ENCODE assay signal across 7 cellular contexts in genomic region chr16:30539986-30540526, GRCh38. TPM values are rescaled to one million over a fixed set of nuclear protein-coding genes. Genes with fewer than 3 reads are reported as not detected.
A peak's percentile ranks its signal among the peaks of the same experiment; 100 is the strongest.
DNase-seq lines count a peak whose midpoint lies in the region; ATAC-seq and TF ChIP-seq lines count a peak whose summit lies in the region.
"Not testable (repeated sequence)": the region's sequence is repeated elsewhere in the genome, so short reads cannot be mapped to it uniquely, and the experiment has no call there.

No MANE protein-coding gene starts in this region.

- H2BK15ac ChIP-seq in mesendoderm (replicated peaks; ENCODE audit: low read depth) = not testable (repeated sequence)

- H3K27ac Mint-ChIP-seq in activated T-cell treated with anti-CD3 and anti-CD28 coated beads, Interleukin-2, amount 50 U/mL, for 24 hours = peak overlapping the region; percentile 41

- not testable (repeated sequence) for H3K4me3 ChIP-seq in HEK293 (ENCODE audit: low read depth, low read length); cardiac muscle cell; right cardiac atrium (ENCODE audit: low read length); mesendoderm (ENCODE audit: low read length); transverse colon

- H3K23ac ChIP-seq in mesendoderm (ENCODE audit: low read length) = not testable (repeated sequence)

- H3K36me3 ChIP-seq in HEK293 (ENCODE audit: control insufficient read depth in 2 of 2, insufficient read depth in 1 of 2, low read length in 2 of 2); cardiac muscle cell; mesendoderm (ENCODE audit: control insufficient read depth, insufficient read depth, low read length); transverse colon: not testable (repeated sequence)

- CTCF ChIA-PET in HEK293 (lab: Yijun Ruan, JAX) = interaction anchor here (1.2 to 1.4 kb wide), 2 partner anchors 17 to 58 kb away, joined by 3 read pairs; no protein-coding TSS in a partner anchor

- intact Hi-C loops in right cardiac atrium (cut with DNase I) = loop anchor here in 2 of 4 donors (10.0 kb wide), 2 partner anchors 45 to 95 kb away; partner anchors contain the start of genes SEPHS2 (in 1 of the 2) and ZNF785 (in 1 of the 2)
- intact Hi-C loops in transverse colon (cut with DNase I; ENCODE audit: low total_unique reads) = not testable (repeated sequence)

- peak overlapping the region; percentile 35 for H2BK5ac ChIP-seq in mesendoderm (ENCODE audit: low read length)

- H3K9me3 Mint-ChIP-seq in activated T-cell treated with anti-CD3 and anti-CD28 coated beads, Interleukin-2, amount 50 U/mL, for 24 hours = not testable (repeated sequence)

- H3K36me3 Mint-ChIP-seq in activated T-cell treated with anti-CD3 and anti-CD28 coated beads, Interleukin-2, amount 50 U/mL, for 24 hours (ENCODE audit: low read depth) = peaks cover 48% of the 10 kb centered on the region

- WGBS in right cardiac atrium = 87% methylated on average over 13 of the region's 13 CpGs
- WGBS in mesendoderm (ENCODE audit: extremely low coverage, insufficient coverage, low lambda C conversion rate) = no CpG with 5 or more reads among the region's 13 CpGs
- WGBS in transverse colon (ENCODE audit: low coverage in 1 of 2), 2 donors = 45 to 87% methylated on average over 4 to 13 of the region's 13 CpGs

- H3K79me2 ChIP-seq in mesendoderm (ENCODE audit: control insufficient read depth, insufficient read depth, low read length) = not testable (repeated sequence)

- not testable (repeated sequence) for H3K27me3 ChIP-seq in cardiac muscle cell; right cardiac atrium (ENCODE audit: control insufficient read depth, insufficient read depth); mesendoderm (ENCODE audit: insufficient read depth, low read length, poor library complexity); transverse colon

- in situ Hi-C loops in transverse colon (cut with MboI; ENCODE audit: low pct_ligation_motif_present in 1 of 4, low pct_unique_long_range_greater_than_20kb in 1 of 4, low sequenced_read_pairs in 3 of 4) = not testable (repeated sequence)

- H3K4ac ChIP-seq in mesendoderm (ENCODE audit: low read depth, low read length) = not testable (repeated sequence)

- H4K5ac ChIP-seq in mesendoderm (ENCODE audit: low read length) = not testable (repeated sequence)

- not testable (repeated sequence) for H3K27me3 Mint-ChIP-seq in activated T-cell treated with anti-CD3 and anti-CD28 coated beads, Interleukin-2, amount 50 U/mL, for 24 hours

- not testable (repeated sequence) for H3K56ac ChIP-seq in mesendoderm (ENCODE audit: low read length)

- not testable (repeated sequence) for ATAC-seq in right cardiac atrium

- H2AK5ac ChIP-seq in mesendoderm (ENCODE audit: low read length) = peak overlapping the region; percentile 18

- DNase-seq in NCI-H526 treated with DMSO at 0.1 percent for 48 hours (lab: John Stamatoyannopoulos, UW) (peak; percentile 82), right cardiac atrium (peak in 1 of 3 donors; percentile 13)
- not testable (repeated sequence) for DNase-seq in activated T-cell treated with anti-CD3 and anti-CD28 coated beads, Interleukin-2, amount 50 U/mL, for 24 hours; cardiac muscle cell (ENCODE audit: low read depth in 1 of 2, low spot score in 1 of 2); mesendoderm; transverse colon

- H3K27ac ChIP-seq in HEK293 (ENCODE audit: extremely low read depth, low read depth, low read length); mesendoderm (ENCODE audit: low read depth, low read length): not testable (repeated sequence)
- peak overlapping the region; percentile 96 for H3K27ac ChIP-seq in cardiac muscle cell
- peak overlapping the region; percentile 80 for H3K27ac ChIP-seq in right cardiac atrium (ENCODE audit: low read length)
- peak overlapping the region in 3 of 4 donors; percentile 48 to 83 (median 77) for H3K27ac ChIP-seq in transverse colon

- not testable (repeated sequence) for H3K4me1 ChIP-seq in HEK293 (ENCODE audit: control insufficient read depth, insufficient read depth, low read length); right cardiac atrium (ENCODE audit: control insufficient read depth, insufficient read depth, low read length)
- H3K4me1 ChIP-seq in cardiac muscle cell (ENCODE audit: low read depth) (peaks cover 56% of the 10 kb centered on the region), mesendoderm (ENCODE audit: control insufficient read depth, low read depth, low read length) (peaks cover 19% of the 10 kb centered on the region), transverse colon (peaks cover 5 to 40% (median 31%) of the 10 kb centered on the region in 4 donors)

- not testable (repeated sequence) for TF ChIP-seq CTCF in HEK293 (tag by site-specific recombination; IDR thresholded peaks at IDR 0.05); cardiac muscle cell (IDR thresholded peaks at IDR 0.05; ENCODE audit: low read depth, low read length); transverse colon (IDR thresholded peaks at IDR 0.05)

- not testable (repeated sequence) for TF ChIP-seq EP300 in transverse colon (IDR thresholded peaks at IDR 0.05; ENCODE audit: low read depth)

- H3K18ac ChIP-seq in mesendoderm (ENCODE audit: low read length) = not testable (repeated sequence)

- not testable (repeated sequence) for H3K9me3 ChIP-seq in HEK293 (ENCODE audit: control insufficient read depth, insufficient read depth, low read depth, low read length); cardiac muscle cell (ENCODE audit: low read depth); right cardiac atrium (ENCODE audit: control insufficient read depth, low read length); transverse colon

- not testable (repeated sequence) for H2BK120ac ChIP-seq in mesendoderm (ENCODE audit: low read depth, low read length)

- H3K79me1 ChIP-seq in mesendoderm (ENCODE audit: low read length) = not testable (repeated sequence)

- peaks cover 28% of the 10 kb centered on the region for H3K4me1 Mint-ChIP-seq in activated T-cell treated with anti-CD3 and anti-CD28 coated beads, Interleukin-2, amount 50 U/mL, for 24 hours (ENCODE audit: low read depth)

- H3K4me3 Mint-ChIP-seq in activated T-cell treated with anti-CD3 and anti-CD28 coated beads, Interleukin-2, amount 50 U/mL, for 24 hours = not testable (repeated sequence)

- H3K4me2 ChIP-seq in mesendoderm (ENCODE audit: low read length) = not testable (repeated sequence)

- H3K9ac ChIP-seq in mesendoderm (ENCODE audit: low read length) = not testable (repeated sequence)

- H4K8ac ChIP-seq in mesendoderm (ENCODE audit: low read depth, low read length) = not testable (repeated sequence)

- not testable (repeated sequence) for TF ChIP-seq POLR2A in transverse colon (IDR thresholded peaks at IDR 0.05)

- POLR2A ChIA-PET in HEK293 (lab: Yijun Ruan, JAX) = interaction anchor here (3.1 kb wide), 1 partner anchor 18 kb away, joined by 12 read pairs; the partner anchor contains the start of gene ZNF764

TF ChIP-seq in HEK293, 187 proteins besides CTCF, POLR2A, EP300 and RAD21 (continues in another document):
- TF ChIP-seq ZNF18 (tag by site-specific recombination; IDR thresholded peaks at IDR 0.05) (peak; percentile 69), ZNF341 (tag by site-specific recombination; IDR thresholded peaks at IDR 0.05; ENCODE audit: low read depth) (peak; percentile 55)

RNA-seq across cellular contexts. Expression of gene ZNF747, which starts 5.4 kb away (rescaled TPM):
- total RNA-seq in cardiac muscle cell = 16.2 and 17.7 TPM in 2 replicates
- polyA plus RNA-seq in cardiac muscle cell = 12.7 and 17.5 TPM in 2 replicates
- total RNA-seq in right cardiac atrium = 10 to 100 TPM in 3 of 4 donors, 1 to 10 TPM in 1; 9.1 to 14.6 (median 12.6) TPM
- polyA plus RNA-seq in right cardiac atrium = 10.3 TPM
- 5.4 TPM for polyA plus RNA-seq in mesendoderm (2013, experiment 1 of 2)
- polyA plus RNA-seq in mesendoderm (2013, experiment 2 of 2) = 5.2 TPM
- total RNA-seq in transverse colon = 10 to 100 TPM; 16.0 to 25.7 (median 16.8) TPM

RNA-seq across cellular contexts. Expression of gene ZNF768, which starts 13.7 kb away (rescaled TPM):
- total RNA-seq in cardiac muscle cell (73.1 and 79.1 TPM in 2 replicates), right cardiac atrium (10 to 100 TPM; 40.9 to 65.6 (median 52.5) TPM), transverse colon (100 to 1,000 TPM in 1 of 4 donors, 10 to 100 TPM in 3; 54.7 to 116 (median 74.9) TPM)
- polyA plus RNA-seq in cardiac muscle cell (19.4 and 31.0 TPM in 2 replicates), right cardiac atrium (66.7 TPM)
- 20.2 TPM for polyA plus RNA-seq in mesendoderm (2013, experiment 1 of 2)
- polyA plus RNA-seq in mesendoderm (2013, experiment 2 of 2) = 20.4 TPM

RNA-seq across cellular contexts. Expression of gene ZNF764, which starts 18.1 kb away (rescaled TPM):
- total RNA-seq in cardiac muscle cell = 25.3 and 34.7 TPM in 2 replicates
- polyA plus RNA-seq in cardiac muscle cell = 12.0 and 17.9 TPM in 2 replicates
- 10 to 100 TPM in 3 of 4 donors, 1 to 10 TPM in 1; 9.6 to 12.5 (median 12.3) TPM for total RNA-seq in right cardiac atrium
- 7.0 TPM for polyA plus RNA-seq in right cardiac atrium
- 3.5 TPM for polyA plus RNA-seq in mesendoderm (2013, experiment 1 of 2)
- polyA plus RNA-seq in mesendoderm (2013, experiment 2 of 2) = 3.3 TPM
- total RNA-seq in transverse colon = 10 to 100 TPM; 17.9 to 48.0 (median 23.2) TPM

RNA-seq across cellular contexts. Expression of gene ZNF688, which starts 31.5 kb away (rescaled TPM):
- total RNA-seq in cardiac muscle cell (18.3 and 22.0 TPM in 2 replicates), right cardiac atrium (10 to 100 TPM; 10.8 to 16.1 (median 13.9) TPM), transverse colon (10 to 100 TPM; 22.9 to 64.3 (median 43.5) TPM)
- polyA plus RNA-seq in cardiac muscle cell (12.4 and 25.0 TPM in 2 replicates), right cardiac atrium (12.9 TPM)
- 2.2 TPM for polyA plus RNA-seq in mesendoderm (2013, experiment 1 of 2)
- polyA plus RNA-seq in mesendoderm (2013, experiment 2 of 2) = 2.3 TPM

RNA-seq across cellular contexts. Expression of gene ZNF785, which starts 45.4 kb away (rescaled TPM):
- total RNA-seq in cardiac muscle cell = 19.3 and 25.5 TPM in 2 replicates
- polyA plus RNA-seq in cardiac muscle cell = 12.0 and 12.9 TPM in 2 replicates
- 1 to 10 TPM; 7.9 to 9.7 (median 9.2) TPM for total RNA-seq in right cardiac atrium
- 4.3 TPM for polyA plus RNA-seq in right cardiac atrium
- 3.8 TPM for polyA plus RNA-seq in mesendoderm (2013, experiment 1 of 2)
- polyA plus RNA-seq in mesendoderm (2013, experiment 2 of 2) = 3.4 TPM
- 100 to 1,000 TPM in 1 of 4 donors, 10 to 100 TPM in 3; 17.2 to 131 (median 20.5) TPM for total RNA-seq in transverse colon
